ENCODE assay signal across 1 cellular context in genomic region chr10:100346765-100347567, GRCh38.
TF ChIP-seq lines count a peak whose summit lies in the region.

TSS of gene SCD (plus strand) at chr10:100347233. CDS start at chr10:100347505, 272 bp downstream.

TF ChIP-seq in GM12878, 131 proteins besides CTCF, POLR2A, EP300 and RAD21 (continued from another document):
- no peak for TF ChIP-seq ZBTB11 (CRISPR knock-in tag; IDR thresholded peaks at IDR 0.05)
- TF ChIP-seq MYC (IDR thresholded peaks at IDR 0.05; ENCODE audit: insufficient read depth, insufficient read length, insufficient replicate concordance, low read length, severe bottlenecking), result no peak
- TF ChIP-seq ZNF384 (IDR thresholded peaks at IDR 0.05; ENCODE audit: borderline replicate concordance, low read depth, low read length), result no peak
- TF ChIP-seq SREBF2 (IDR thresholded peaks at IDR 0.05; ENCODE audit: low read length), result peak; percentile 67; the same call in 1 of the 2 replicates
- TF ChIP-seq SIX5 (IDR thresholded peaks at IDR 0.05; ENCODE audit: low read depth, low read length, severe bottlenecking), result no peak
- TF ChIP-seq PAX5 (IDR thresholded peaks at IDR 0.05; ENCODE audit: borderline replicate concordance, low read depth, low read length), result no peak
- TF ChIP-seq ZBED1 (IDR thresholded peaks at IDR 0.05; ENCODE audit: borderline replicate concordance), result no peak
- no peak for TF ChIP-seq RAD51 (IDR thresholded peaks at IDR 0.05)
- no peak for TF ChIP-seq JUND (IDR thresholded peaks at IDR 0.05; ENCODE audit: low read depth, low read length)
- TF ChIP-seq NFIC (IDR thresholded peaks at IDR 0.05; ENCODE audit: low read depth, low read length), result no peak
- no peak for TF ChIP-seq PML (IDR thresholded peaks at IDR 0.05; ENCODE audit: low read length)
- TF ChIP-seq, protein P1, sequence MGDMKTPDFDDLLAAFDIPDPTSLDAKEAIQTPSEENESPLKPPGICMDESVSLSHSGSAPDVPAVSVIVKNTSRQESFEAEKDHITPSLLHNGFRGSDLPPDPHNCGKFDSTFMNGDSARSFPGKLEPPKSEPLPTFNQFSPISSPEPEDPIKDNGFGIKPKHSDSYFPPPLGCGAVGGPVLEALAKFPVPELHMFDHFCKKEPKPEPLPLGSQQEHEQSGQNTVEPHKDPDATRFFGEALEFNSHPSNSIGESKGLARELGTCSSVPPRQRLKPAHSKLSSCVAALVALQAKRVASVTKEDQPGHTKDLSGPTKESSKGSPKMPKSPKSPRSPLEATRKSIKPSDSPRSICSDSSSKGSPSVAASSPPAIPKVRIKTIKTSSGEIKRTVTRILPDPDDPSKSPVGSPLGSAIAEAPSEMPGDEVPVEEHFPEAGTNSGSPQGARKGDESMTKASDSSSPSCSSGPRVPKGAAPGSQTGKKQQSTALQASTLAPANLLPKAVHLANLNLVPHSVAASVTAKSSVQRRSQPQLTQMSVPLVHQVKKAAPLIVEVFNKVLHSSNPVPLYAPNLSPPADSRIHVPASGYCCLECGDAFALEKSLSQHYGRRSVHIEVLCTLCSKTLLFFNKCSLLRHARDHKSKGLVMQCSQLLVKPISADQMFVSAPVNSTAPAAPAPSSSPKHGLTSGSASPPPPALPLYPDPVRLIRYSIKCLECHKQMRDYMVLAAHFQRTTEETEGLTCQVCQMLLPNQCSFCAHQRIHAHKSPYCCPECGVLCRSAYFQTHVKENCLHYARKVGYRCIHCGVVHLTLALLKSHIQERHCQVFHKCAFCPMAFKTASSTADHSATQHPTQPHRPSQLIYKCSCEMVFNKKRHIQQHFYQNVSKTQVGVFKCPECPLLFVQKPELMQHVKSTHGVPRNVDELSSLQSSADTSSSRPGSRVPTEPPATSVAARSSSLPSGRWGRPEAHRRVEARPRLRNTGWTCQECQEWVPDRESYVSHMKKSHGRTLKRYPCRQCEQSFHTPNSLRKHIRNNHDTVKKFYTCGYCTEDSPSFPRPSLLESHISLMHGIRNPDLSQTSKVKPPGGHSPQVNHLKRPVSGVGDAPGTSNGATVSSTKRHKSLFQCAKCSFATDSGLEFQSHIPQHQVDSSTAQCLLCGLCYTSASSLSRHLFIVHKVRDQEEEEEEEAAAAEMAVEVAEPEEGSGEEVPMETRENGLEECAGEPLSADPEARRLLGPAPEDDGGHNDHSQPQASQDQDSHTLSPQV (IDR thresholded peaks at IDR 0.05), result no peak
- no peak for TF ChIP-seq ZSCAN29 (IDR thresholded peaks at IDR 0.05)
- TF ChIP-seq IKZF1 (conservative IDR thresholded peaks at IDR 0.05), result peak; percentile 8; the same call in 1 of the 2 replicates
- TF ChIP-seq, protein P2, sequence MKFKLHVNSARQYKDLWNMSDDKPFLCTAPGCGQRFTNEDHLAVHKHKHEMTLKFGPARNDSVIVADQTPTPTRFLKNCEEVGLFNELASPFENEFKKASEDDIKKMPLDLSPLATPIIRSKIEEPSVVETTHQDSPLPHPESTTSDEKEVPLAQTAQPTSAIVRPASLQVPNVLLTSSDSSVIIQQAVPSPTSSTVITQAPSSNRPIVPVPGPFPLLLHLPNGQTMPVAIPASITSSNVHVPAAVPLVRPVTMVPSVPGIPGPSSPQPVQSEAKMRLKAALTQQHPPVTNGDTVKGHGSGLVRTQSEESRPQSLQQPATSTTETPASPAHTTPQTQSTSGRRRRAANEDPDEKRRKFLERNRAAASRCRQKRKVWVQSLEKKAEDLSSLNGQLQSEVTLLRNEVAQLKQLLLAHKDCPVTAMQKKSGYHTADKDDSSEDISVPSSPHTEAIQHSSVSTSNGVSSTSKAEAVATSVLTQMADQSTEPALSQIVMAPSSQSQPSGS (IDR thresholded peaks at IDR 0.05; ENCODE audit: low read length), result no peak
- TF ChIP-seq ZNF687 (IDR thresholded peaks at IDR 0.05), result no peak
- peak; percentile 61; the same call in 1 of the 2 replicates for TF ChIP-seq CHD2 (IDR thresholded peaks at IDR 0.05; ENCODE audit: borderline replicate concordance, low read depth, low read length)
